ENCODE assay signal across 30 cellular contexts in the genomic region with DNA sequence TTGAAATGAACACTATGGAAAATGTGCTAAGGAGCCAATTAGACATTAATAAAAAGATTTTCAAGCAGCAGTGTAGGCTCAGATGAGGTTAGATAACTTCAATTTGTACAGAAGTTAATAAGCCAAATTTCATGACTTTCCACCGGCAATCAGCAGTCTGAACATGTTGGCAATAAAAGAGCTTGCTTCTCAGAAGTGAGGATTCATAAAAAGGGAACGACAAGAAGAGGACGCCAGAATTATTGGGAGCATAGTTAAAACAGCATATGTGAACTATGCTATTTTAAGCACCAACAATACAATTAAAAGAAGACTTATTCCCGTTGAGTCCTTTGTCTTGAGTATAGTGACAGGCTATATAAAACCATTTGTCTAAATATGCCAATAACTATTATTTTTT.
"Had no signal": no experiment of that assay in that cellular context is flagged by ENCODE, and none has a peak within 500 bp of the region (broad histone marks: within the 10 kb centered on the region; RNA-seq: fewer than 3 reads in every experiment).

No MANE protein-coding gene starts in this region.

- ATAC-seq: activated CD8-positive, alpha-beta T cell treated with anti-CD3 and anti-CD28 coated beads for 36 hours; activated naive CD4-positive, alpha-beta T cell treated with anti-CD3 and anti-CD28 coated beads, Interleukin-2, amount 50 U/mL, for 72 hours; activated T-cell treated with anti-CD3 and anti-CD28 coated beads, Interleukin-2, amount 50 U/mL, for 4 hours; activated T-cell treated with anti-CD3 and anti-CD28 coated beads, Interleukin-2, amount 50 U/mL, for 72 hours; activated T-helper 17 cell treated with anti-CD3 and anti-CD28 coated beads, Interleukin-2, amount 50 U/mL, for 72 hours; body of pancreas had no signal

- DNase-seq: activated B cell treated with CpG ODN at 0.5 μM for 24 hours; activated CD4-positive, alpha-beta memory T cell treated with anti-CD3 and anti-CD28 coated beads for 36 hours; activated CD4-positive, alpha-beta T cell treated with anti-CD3 and anti-CD28 coated beads for 4 hours; activated CD4-positive, alpha-beta T cell treated with anti-CD3 and anti-CD28 coated beads, Interleukin-2, amount 10 ng/mL, durations not matched to agents 24 days and 14 days; activated CD4-positive, alpha-beta T cell treated with anti-CD3 and anti-CD28 coated beads, Interleukin-2, amount 50 U/mL, for 1 hour; activated CD4-positive, alpha-beta T cell treated with anti-CD3 and anti-CD28 coated beads, Interleukin-2, amount 50 U/mL, for 4 hours; activated CD4-positive, CD25-positive, alpha-beta regulatory T cell treated with anti-CD3 and anti-CD28 coated beads, Interleukin-2, amount 50 U/mL, for 72 hours; activated CD8-positive, alpha-beta memory T cell treated with anti-CD3 and anti-CD28 coated beads, Interleukin-2, amount 50 U/mL, for 4 hours; activated CD8-positive, alpha-beta T cell treated with anti-CD3 and anti-CD28 coated beads for 36 hours; activated effector memory CD4-positive, alpha-beta T cell treated with anti-CD3 and anti-CD28 coated beads, Interleukin-2, amount 50 U/mL, for 16 hours; activated gamma-delta T cell treated with Interleukin-2 at 50 U/mL for 16 hours; activated naive CD4-positive, alpha-beta T cell; activated naive CD4-positive, alpha-beta T cell treated with anti-CD3 and anti-CD28 coated beads for 36 hours; activated naive CD4-positive, alpha-beta T cell treated with anti-CD3 and anti-CD28 coated beads, Interleukin-2, amount 50 U/mL, for 16 hours; activated naive CD8-positive, alpha-beta T cell treated with anti-CD3 and anti-CD28 coated beads for 36 hours; activated T-cell treated with anti-CD3 and anti-CD28 coated beads for 4 hours; activated T-cell treated with anti-CD3 and anti-CD28 coated beads, Interleukin-2, amount 50 U/mL, for 1 hour; activated T-cell treated with anti-CD3 and anti-CD28 coated beads, Interleukin-2, amount 50 U/mL, for 4 hours; activated T-cell treated with anti-CD3 and anti-CD28 coated beads, Interleukin-2, amount 50 U/mL, for 72 hours; adrenal gland; amniotic stem cell; aorta; body of pancreas; brain microvascular endothelial cell; central memory CD4-positive, alpha-beta T cell; T-helper 1 cell; T-helper 2 cell; T-helper 9 cell had no signal
